ENCODE assay signal across 8 cellular contexts in the genomic region with DNA sequence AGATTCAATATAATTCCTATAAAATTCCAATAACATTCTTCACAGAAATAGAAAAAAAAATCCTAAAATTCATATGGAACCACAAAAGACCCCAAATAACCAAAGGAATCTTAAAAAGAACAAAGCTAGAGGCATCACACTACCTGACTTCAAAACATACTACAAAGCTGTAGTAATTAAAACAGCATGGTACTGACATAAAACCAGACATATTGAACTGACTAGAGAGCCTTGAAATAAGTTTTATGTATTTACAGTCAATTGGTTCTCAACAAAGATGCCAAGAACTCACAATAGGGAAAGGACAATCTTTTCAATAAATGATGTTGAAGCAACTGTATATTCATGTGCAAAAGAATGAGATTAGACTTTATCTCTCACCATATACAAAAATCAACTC. TPM values are rescaled to one million over a fixed set of nuclear protein-coding genes. Genes with fewer than 3 reads are reported as not detected.
"Had no signal": no experiment of that assay in that cellular context is flagged by ENCODE, and none has a peak within 500 bp of the region (broad histone marks: within the 10 kb centered on the region; RNA-seq: fewer than 3 reads in every experiment).

No MANE protein-coding gene starts in this region.

- DNase-seq: GDM1, GF-D8 had no signal

- FAIRE-seq: G401.6, GM12878, GM12892, GM18507, GM19239 had no signal

- H3K4me3 ChIP-seq: GM12878 had no signal

- ATAC-seq: GM12878 had no signal

RNA-seq across cellular contexts. Expression of a gene that starts 54.0 kb away (rescaled TPM):
- total RNA-seq: G401, GM12878 had no signal
